ENCODE assay signal across 18 cellular contexts in genomic region chr6:55512904-55513303, GRCh38.
DNase-seq lines count a peak whose midpoint lies in the region; ATAC-seq and TF ChIP-seq lines count a peak whose summit lies in the region.
"Had no signal": no experiment of that assay in that cellular context is flagged by ENCODE, and none has a peak within 500 bp of the region (broad histone marks: within the 10 kb centered on the region; RNA-seq: fewer than 3 reads in every experiment).

No MANE protein-coding gene starts in this region.

- intact Hi-C loops in Panc1 (cut with micrococcal nuclease; ENCODE audit: unreplicated experiment), result no loop called here

- H3K4me3 Mint-ChIP-seq in GM23338, result no peak overlapping the region
- H3K4me3 Mint-ChIP-seq: CD4-positive, CD25-positive, alpha-beta regulatory T cell; T-helper 1 cell treated with Interleukin-12 subunit alpha and Interleukin-12 subunit beta and Interleukin-4 antibody, amounts not matched to agents 30 μg/mL and 1 μg/mL, for 36 hours had no signal

- no peak overlapping the region for H3K4me2 ChIP-seq in GM23338

- peak; percentile 5 for DNase-seq in ELR (ENCODE audit: low read depth)
- peak; percentile 20 for DNase-seq in GM23338 (ENCODE audit: low spot score)
- no peak for DNase-seq in Panc1 (ENCODE audit: low read depth, low spot score)
- DNase-seq in fibroblast of villous mesenchyme (ENCODE audit: low read depth), result no peak
- DNase-seq in DMS114 treated with DMSO at 0.1 percent for 48 hours (lab: John Stamatoyannopoulos, UW; ENCODE audit: unreplicated experiment), result no peak
- no peak for DNase-seq in NCI-H345 (lab: John Stamatoyannopoulos, UW)
- no peak for DNase-seq in GDM1 (lab: John Stamatoyannopoulos, UW)
- DNase-seq: AML-193; CD4-positive, CD25-positive, alpha-beta regulatory T cell; KBM-7; NCI-H1092 treated with DMSO at 0.1 percent for 48 hours; NCI-H2081 treated with DMSO at 0.1 percent for 48 hours; NCI-H510A treated with DMSO at 0.1 percent for 48 hours; NCI-H82; Peyer's patch; Right ventricle myocardium superior had no signal

- H3F3A ChIP-seq in GM23338 (replicated peaks; ENCODE audit: low read depth), result no peaks in the 10 kb centered on the region

- no peaks in the 10 kb centered on the region for H3K4me1 ChIP-seq in GM23338 (ENCODE audit: insufficient read depth)
- no peaks in the 10 kb centered on the region for H3K4me1 ChIP-seq in Panc1 (ENCODE audit: control insufficient read depth, insufficient read depth, low read length)
- H3K4me1 ChIP-seq: Peyer's patch had no signal

- no peaks in the 10 kb centered on the region for H3K4me1 Mint-ChIP-seq in GM23338
- H3K4me1 Mint-ChIP-seq: CD4-positive, CD25-positive, alpha-beta regulatory T cell had no signal

- H3K9me3 Mint-ChIP-seq in GM23338, result no peaks in the 10 kb centered on the region
- H3K9me3 Mint-ChIP-seq: T-helper 1 cell treated with Interleukin-12 subunit alpha and Interleukin-12 subunit beta and Interleukin-4 antibody, amounts not matched to agents 30 μg/mL and 1 μg/mL, for 36 hours had no signal

- H3K79me2 ChIP-seq in GM23338 (replicated peaks; ENCODE audit: insufficient read depth), result no peaks in the 10 kb centered on the region

- no peaks in the 10 kb centered on the region for H3K9me2 ChIP-seq in GM23338 (ENCODE audit: insufficient read depth)

- H4K20me1 ChIP-seq in GM23338 (replicated peaks; ENCODE audit: insufficient read depth), result no peaks in the 10 kb centered on the region

- POLR2A ChIA-PET in Panc1 (lab: Charles Lee), result no interaction called here

- ATAC-seq in GM23338 (peak; percentile 44), Panc1 (no peak)
- ATAC-seq: SK-N-SH treated with all-trans-retinoic acid at 6 μM for 48 hours had no signal

- BruUV-seq in Panc1 (replicated peaks; lab: Mats Ljungman, UMichigan), result no TSS peak

- H3K4me3 ChIP-seq in GM23338, result no peak overlapping the region
- H3K4me3 ChIP-seq in Panc1 (ENCODE audit: low read depth in 2 of 2, low read length in 2 of 2), result no peak overlapping the region
- no peak overlapping the region for H3K4me3 ChIP-seq in fibroblast of villous mesenchyme (ENCODE audit: low read depth, low read length)
- H3K4me3 ChIP-seq: Peyer's patch had no signal

- in situ Hi-C loops in Panc1 (cut with HindIII; ENCODE audit: low pct_unique_long_range_greater_than_20kb, low sequenced_read_pairs), result no loop called here

- H3K36me3 Mint-ChIP-seq in GM23338 (ENCODE audit: low read depth), result no peaks in the 10 kb centered on the region
- H3K36me3 Mint-ChIP-seq: CD4-positive, CD25-positive, alpha-beta regulatory T cell had no signal

- H3K9me3 ChIP-seq in Panc1 (ENCODE audit: control insufficient read depth, insufficient read depth, low read depth, low read length), result no peaks in the 10 kb centered on the region
- H3K9me3 ChIP-seq: Peyer's patch had no signal

- H3K36me3 ChIP-seq in GM23338 (ENCODE audit: insufficient read depth), result no peaks in the 10 kb centered on the region
- no peaks in the 10 kb centered on the region for H3K36me3 ChIP-seq in Panc1 (ENCODE audit: control insufficient read depth, insufficient read depth, low read length)
- H3K36me3 ChIP-seq: Peyer's patch had no signal

- no peak overlapping the region for H2AFZ ChIP-seq in GM23338

- CTCF ChIA-PET in Panc1 (lab: Charles Lee), result no interaction called here

- no peaks in the 10 kb centered on the region for H3K27me3 Mint-ChIP-seq in GM23338 (ENCODE audit: insufficient read depth, low read depth, poor library complexity)
- H3K27me3 Mint-ChIP-seq: CD4-positive, CD25-positive, alpha-beta regulatory T cell had no signal

- H3K27ac ChIP-seq in GM23338 (ENCODE audit: low read depth) (no peak overlapping the region), Panc1 (ENCODE audit: low read length) (no peak overlapping the region)
- H3K27ac ChIP-seq: Peyer's patch had no signal

- peak; percentile 15 to 46; a peak in 1 of 4 replicates for TF ChIP-seq CTCF in GM23338 (conservative IDR thresholded peaks at IDR 0.05; ENCODE audit: low read depth in 2 of 2)
- peak; percentile 25; the same call in 1 of the 2 replicates for TF ChIP-seq CTCF in Panc1 (IDR thresholded peaks at IDR 0.05)
- peak; percentile 16 for TF ChIP-seq CTCF in fibroblast of villous mesenchyme (IDR thresholded peaks at IDR 0.05; ENCODE audit: insufficient read depth, low read depth, low read length)

- no peaks in the 10 kb centered on the region for H3K27me3 ChIP-seq in GM23338 (ENCODE audit: insufficient read depth)
- no peaks in the 10 kb centered on the region for H3K27me3 ChIP-seq in Panc1 (ENCODE audit: control insufficient read depth, insufficient read depth, low read length)
- H3K27me3 ChIP-seq: Peyer's patch had no signal

- no peak overlapping the region for H3K27ac Mint-ChIP-seq in GM23338
- H3K27ac Mint-ChIP-seq: CD4-positive, CD25-positive, alpha-beta regulatory T cell; T-helper 1 cell treated with Interleukin-12 subunit alpha and Interleukin-12 subunit beta and Interleukin-4 antibody, amounts not matched to agents 30 μg/mL and 1 μg/mL, for 36 hours had no signal

TF ChIP-seq in GM23338, 12 proteins besides CTCF, POLR2A, EP300 and RAD21:
- TF ChIP-seq ZNF114 (CRISPR knock-in tag; IDR thresholded peaks at IDR 0.05), result no peak
- no peak for TF ChIP-seq EZH2phosphoT487 (IDR thresholded peaks at IDR 0.05; ENCODE audit: unreplicated experiment)
TF ChIP-seq in GM23338: peak in this region for 0.

Comparison
In these comparisons a context has a peak if more than half of its experiments do, and no peak if none do; other contexts are left out.
1. DNase-seq: peak in ELR (single experiment) and GM23338 (single experiment); none in Panc1 (single experiment), fibroblast of villous mesenchyme (single experiment), DMS114 treated with DMSO at 0.1 percent for 48 hours (single experiment), NCI-H345 (single experiment) and GDM1 (single experiment).
2. Peak in every context shown above with its lines, with median percentiles within 50 percentile points of each other: CTCF ChIP-seq.